Comparison of ENCODE assay signal across 13 cellular contexts in the genomic region with DNA sequence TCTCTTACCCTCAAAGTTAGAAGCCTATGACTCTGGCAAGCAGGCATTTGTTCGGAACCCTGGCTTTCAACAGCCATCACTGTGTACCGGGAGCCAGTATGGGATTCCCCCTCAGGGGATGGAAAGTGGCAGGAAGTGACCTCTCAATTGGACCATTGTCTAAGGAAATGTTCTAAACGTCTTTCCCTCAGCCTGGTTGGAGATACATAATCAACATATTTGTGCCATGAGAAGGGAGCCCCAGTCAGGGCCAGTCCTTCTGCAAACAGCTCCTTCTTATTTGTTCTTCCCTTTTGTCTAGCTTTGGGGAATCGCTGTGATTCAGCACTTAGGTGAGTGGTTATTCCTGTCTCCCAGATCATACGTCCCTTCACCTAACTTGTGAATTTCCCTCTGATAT.
DNase-seq lines count a peak whose midpoint lies in the region; ATAC-seq and TF ChIP-seq lines count a peak whose summit lies in the region.
"Had no signal": no experiment of that assay in that cellular context is flagged by ENCODE, and none has a peak within 500 bp of the region (broad histone marks: within the 10 kb centered on the region; RNA-seq: fewer than 3 reads in every experiment).

No MANE protein-coding gene starts in this region.

- no peak overlapping the region for H3K4ac ChIP-seq in neuronal stem cell (ENCODE audit: low read length)

- H3K27me3 ChIP-seq in GM23248 (replicated peaks; ENCODE audit: insufficient read depth) (no peaks in the 10 kb centered on the region; the same call in 1 of the 2 replicates), Panc1 (ENCODE audit: control insufficient read depth, insufficient read depth, low read length) (no peaks in the 10 kb centered on the region), neuronal stem cell (ENCODE audit: control insufficient read depth in 3 of 3, insufficient read depth in 3 of 3, low read depth in 1 of 3, low read length in 3 of 3) (no peaks in the 10 kb centered on the region)
- H3K27me3 ChIP-seq: esophagus muscularis mucosa, testis had no signal

- DNase-seq in GM23248: peak; percentile 89
- no peak for DNase-seq in Panc1 (ENCODE audit: low read depth, low spot score)
- DNase-seq in dermis blood vessel endothelial cell: peak; percentile 15
- DNase-seq in neuronal stem cell (ENCODE audit: low spot score): no peak
- DNase-seq: activated CD4-positive, alpha-beta memory T cell treated with anti-CD3 and anti-CD28 coated beads for 36 hours; CD8-positive, alpha-beta T cell; T-helper 17 cell; testis had no signal

- H2BK15ac ChIP-seq in neuronal stem cell (ENCODE audit: low read length): no peak overlapping the region

- no peak overlapping the region for H4K91ac ChIP-seq in neuronal stem cell (ENCODE audit: low read depth, low read length, poor library complexity)

- H3K79me2 ChIP-seq in GM23248 (ENCODE audit: insufficient read depth): no peaks in the 10 kb centered on the region
- H3K79me2 ChIP-seq: parathyroid adenoma had no signal

- H3K4me2 ChIP-seq in GM23248 (ENCODE audit: unreplicated experiment) (peak overlapping the region; percentile 59), neuronal stem cell (ENCODE audit: insufficient read depth, low read length, poor library complexity, severe bottlenecking) (no peak overlapping the region)

- no peak overlapping the region for H3K23ac ChIP-seq in neuronal stem cell (ENCODE audit: low read depth, low read length, poor library complexity)

- no peak overlapping the region for H3K18ac ChIP-seq in neuronal stem cell (ENCODE audit: low read length)

- H2BK120ac ChIP-seq in neuronal stem cell (ENCODE audit: low read depth, low read length): no peak overlapping the region

- H2AFZ ChIP-seq in GM23248 (peak overlapping the region; percentile 24; the same call in 1 of the 2 replicates), neuronal stem cell (ENCODE audit: low read length) (peak overlapping the region; percentile 66)
- H2AFZ ChIP-seq: parathyroid adenoma had no signal

- ATAC-seq in Panc1 (peak; percentile 87), HG03039 (IDR thresholded peaks at IDR 0.05; ENCODE audit: unreplicated experiment) (no peak), GM21576 (IDR thresholded peaks at IDR 0.05; ENCODE audit: unreplicated experiment) (no peak), HG02798 (IDR thresholded peaks at IDR 0.05; ENCODE audit: poor library complexity, unreplicated experiment) (no peak)
- ATAC-seq: CD8-positive, alpha-beta T cell; T-helper 17 cell had no signal

- CTCF ChIA-PET in Panc1 (lab: Charles Lee): no interaction called here

- H3K79me1 ChIP-seq in neuronal stem cell (ENCODE audit: low read depth, low read length): no peaks in the 10 kb centered on the region

- TF ChIP-seq CTCF in Panc1 (IDR thresholded peaks at IDR 0.05): no peak

- H3K9me2 ChIP-seq in GM23248 (ENCODE audit: insufficient read depth): no peaks in the 10 kb centered on the region

- intact Hi-C loops in Panc1 (cut with micrococcal nuclease; ENCODE audit: unreplicated experiment): no loop called here

- H3K4me3 ChIP-seq in GM23248: peak overlapping the region; percentile 46
- H3K4me3 ChIP-seq in Panc1 (ENCODE audit: low read depth in 2 of 2, low read length in 2 of 2): no peak overlapping the region
- H3K4me3 ChIP-seq in neuronal stem cell (ENCODE audit: low read length in 2 of 2): no peak overlapping the region
- H3K4me3 ChIP-seq: esophagus muscularis mucosa, testis had no signal

- BruUV-seq in Panc1 (replicated peaks; lab: Mats Ljungman, UMichigan): no TSS peak

- H2BK5ac ChIP-seq in neuronal stem cell (ENCODE audit: low read length): no peak overlapping the region

- no peak overlapping the region for H4K8ac ChIP-seq in neuronal stem cell (ENCODE audit: low read depth, low read length)

- H3K9ac ChIP-seq in GM23248: no peak overlapping the region; the same call in 1 of the 2 replicates
- H3K9ac ChIP-seq in neuronal stem cell (ENCODE audit: low read depth, low read length, poor library complexity): no peak overlapping the region
- H3K9ac ChIP-seq: parathyroid adenoma had no signal

- 13 to 16% methylated on average over 5 of the region's 5 CpGs for WGBS in GM23248 (ENCODE audit: low coverage in 1 of 2, low lambda C conversion rate in 2 of 2, missing lambda C conversion rate in 2 of 2), 2 experiments
- whole genome bisulfite sequencing in neuronal stem cell (ENCODE audit: extremely low coverage in 2 of 2, insufficient read length in 2 of 2, insufficient replicate concordance in 1 of 2), 2 donors: no CpG with 5 or more reads among the region's 5 CpGs

- POLR2A ChIA-PET in Panc1 (lab: Charles Lee): no interaction called here

- peaks cover 28% of the 10 kb centered on the region for H3K4me1 ChIP-seq in GM23248 (ENCODE audit: insufficient read depth)
- H3K4me1 ChIP-seq in Panc1 (ENCODE audit: control insufficient read depth, insufficient read depth, low read length): no peaks in the 10 kb centered on the region
- peaks cover 0 to 5% of the 10 kb centered on the region in 2 donors for H3K4me1 ChIP-seq in neuronal stem cell (ENCODE audit: control insufficient read depth in 2 of 2, insufficient read depth in 1 of 2, low read depth in 1 of 2, low read length in 2 of 2)
- H3K4me1 ChIP-seq: parathyroid adenoma, testis had no signal

- H3K36me3 ChIP-seq in GM23248 (ENCODE audit: low read depth) (no peaks in the 10 kb centered on the region), Panc1 (ENCODE audit: control insufficient read depth, insufficient read depth, low read length) (no peaks in the 10 kb centered on the region; the same call in 1 of the 2 replicates), neuronal stem cell (replicated peaks in 1 of 2; ENCODE audit: control insufficient read depth in 2 of 2, insufficient read depth in 2 of 2, low read length in 2 of 2) (no peaks in the 10 kb centered on the region)
- H3K36me3 ChIP-seq: esophagus muscularis mucosa had no signal

- peaks cover 38% of the 10 kb centered on the region for H3F3A ChIP-seq in GM23248 (ENCODE audit: insufficient read depth)

- in situ Hi-C loops in GM23248 (cut with MboI): no loop called here
- in situ Hi-C loops in Panc1 (cut with HindIII; ENCODE audit: low pct_unique_long_range_greater_than_20kb, low sequenced_read_pairs): no loop called here

- no peaks in the 10 kb centered on the region for H3K9me3 ChIP-seq in GM23248 (ENCODE audit: low read depth)
- no peaks in the 10 kb centered on the region for H3K9me3 ChIP-seq in Panc1 (ENCODE audit: control insufficient read depth, insufficient read depth, low read depth, low read length)
- H3K9me3 ChIP-seq in neuronal stem cell (replicated peaks in 1 of 2; ENCODE audit: control insufficient read depth in 2 of 2, insufficient read depth in 1 of 2, low read depth in 1 of 2, low read length in 2 of 2): no peaks in the 10 kb centered on the region
- H3K9me3 ChIP-seq: esophagus muscularis mucosa, testis had no signal

- H3K14ac ChIP-seq in neuronal stem cell (ENCODE audit: low read length): no peak overlapping the region

- no peaks in the 10 kb centered on the region for H4K20me1 ChIP-seq in GM23248 (ENCODE audit: insufficient read depth)

- no peak overlapping the region for H2AK5ac ChIP-seq in neuronal stem cell (ENCODE audit: low read depth, low read length)

- H2BK12ac ChIP-seq in neuronal stem cell (ENCODE audit: low read length): no peak overlapping the region

- peak overlapping the region; percentile 72 for H3K27ac ChIP-seq in GM23248
- H3K27ac ChIP-seq in Panc1 (ENCODE audit: low read length): no peak overlapping the region
- H3K27ac ChIP-seq in neuronal stem cell (replicated peaks; ENCODE audit: low read length): no peak overlapping the region
- H3K27ac ChIP-seq: esophagus muscularis mucosa, parathyroid adenoma had no signal

Comparison
In these comparisons a context has a peak if more than half of its experiments do, and no peak if none do; other contexts are left out.
1. DNase-seq: peak in GM23248 (single experiment) and dermis blood vessel endothelial cell (single experiment); none in Panc1 (single experiment) and neuronal stem cell (single experiment).